15 cellular contexts compared by ENCODE assay signal in the genomic region with DNA sequence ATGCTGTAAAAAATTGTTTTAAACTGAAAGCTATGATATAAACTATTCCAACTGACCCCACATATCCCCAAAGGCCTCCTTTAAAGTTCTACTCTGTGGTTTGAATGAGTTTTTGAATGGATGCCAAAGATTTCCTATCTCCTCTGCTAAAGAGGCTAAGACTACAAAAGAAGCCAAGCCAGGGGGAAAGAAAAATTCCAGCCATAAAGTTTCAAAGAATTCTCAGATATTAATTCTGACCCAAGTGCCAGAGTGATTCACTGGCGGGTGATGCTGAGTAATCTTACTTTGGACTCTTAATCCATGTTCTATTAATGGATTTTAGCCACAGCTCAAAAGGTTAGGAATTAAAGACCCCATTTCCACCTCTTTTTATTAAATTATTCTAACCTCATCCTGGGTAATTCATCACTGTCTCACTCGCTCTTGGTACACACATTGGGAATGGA.
DNase-seq lines count a peak whose midpoint lies in the region; FAIRE-seq and TF ChIP-seq lines count a peak whose summit lies in the region.
"Had no signal": no experiment of that assay in that cellular context is flagged by ENCODE, and none has a peak within 500 bp of the region (broad histone marks: within the 10 kb centered on the region; RNA-seq: fewer than 3 reads in every experiment).

No MANE protein-coding gene starts in this region.

- H2AFZ ChIP-seq in hepatocyte, result no peak overlapping the region

- H3K4me3 ChIP-seq in HFF-Myc (replicated peaks; ENCODE audit: low read depth, low read length) (no peak overlapping the region), astrocyte of the cerebellum (ENCODE audit: low read depth, low read length) (no peak overlapping the region), hepatocyte (no peak overlapping the region)

- TF ChIP-seq POLR2A in GM12891 (IDR thresholded peaks at IDR 0.05; ENCODE audit: low read depth, low read length), result no peak

- no peaks in the 10 kb centered on the region for H3K9me3 ChIP-seq in hepatocyte (ENCODE audit: low read depth)

- DNase-seq in A172 (ENCODE audit: low spot score) (peak; percentile 99), HFF-Myc (ENCODE audit: extremely low read depth, low read depth) (peak; percentile 83), astrocyte of the cerebellum (ENCODE audit: low read depth) (peak; percentile 97), hepatocyte (ENCODE audit: low spot score) (peak; percentile 30), GM12891 (ENCODE audit: insufficient read length, low spot score) (no peak), COR-L47 (lab: John Stamatoyannopoulos, UW) (no peak), NCI-H345 (lab: John Stamatoyannopoulos, UW) (no peak), DMS53 (lab: John Stamatoyannopoulos, UW) (no peak)
- DNase-seq: activated CD4-positive, alpha-beta T cell treated with anti-CD3 and anti-CD28 coated beads for 1 hour; NCI-H2081 treated with DMSO at 0.1 percent for 48 hours; nucleus accumbens; stimulated activated CD4-positive, alpha-beta T cell treated with anti-CD3 and anti-CD28 coated beads, Interleukin-4, amount 100 ng/mL, for 1 hour had no signal

- H3K27me3 ChIP-seq in hepatocyte, result no peaks in the 10 kb centered on the region

- TF ChIP-seq CTCF in HFF-Myc (IDR thresholded peaks at IDR 0.05; ENCODE audit: low read depth, low read length, missing control alignments), result no peak
- TF ChIP-seq CTCF in astrocyte of the cerebellum (IDR thresholded peaks at IDR 0.05; ENCODE audit: low read depth, low read length, missing control alignments), result no peak
- no peak for TF ChIP-seq CTCF in hepatocyte (IDR thresholded peaks at IDR 0.05; ENCODE audit: poor library complexity)

- H3K9me2 ChIP-seq in hepatocyte (replicated peaks; ENCODE audit: insufficient read depth), result no peaks in the 10 kb centered on the region

- peak overlapping the region; percentile 37 for H3K27ac ChIP-seq in hepatocyte

- no peaks in the 10 kb centered on the region for H3K4me1 ChIP-seq in hepatocyte (ENCODE audit: insufficient read depth)

- no peaks in the 10 kb centered on the region for H4K20me1 ChIP-seq in hepatocyte (ENCODE audit: insufficient read depth, poor library complexity, severe bottlenecking)

- WGBS in hepatocyte (ENCODE audit: low lambda C conversion rate, missing lambda C conversion rate), result 76% methylated on average over 2 of the region's 2 CpGs

- in situ Hi-C loops in astrocyte of the cerebellum (cut with HindIII; ENCODE audit: low sequenced_read_pairs), result no loop called here

- FAIRE-seq in GM12891 (lab: Jason Lieb, UNC), result no peak
- FAIRE-seq: A204.1, GM19239, islet of Langerhans had no signal

- no peak overlapping the region for H3K4me2 ChIP-seq in hepatocyte

- no peaks in the 10 kb centered on the region for H3K36me3 ChIP-seq in hepatocyte (replicated peaks; ENCODE audit: insufficient read depth, low read depth)

- no peaks in the 10 kb centered on the region for H3K79me2 ChIP-seq in hepatocyte

TF ChIP-seq in GM12891, 5 proteins besides CTCF, POLR2A, EP300 and RAD21:
- no peak for TF ChIP-seq PAX5 (IDR thresholded peaks at IDR 0.05; ENCODE audit: insufficient read depth, low read length, severe bottlenecking)
TF ChIP-seq in GM12891: peak in this region for 0.

Comparison
In these comparisons a context has a peak if more than half of its experiments do, and no peak if none do; other contexts are left out.
1. DNase-seq: peak in A172 (single experiment), HFF-Myc (single experiment), astrocyte of the cerebellum (single experiment) and hepatocyte (single experiment); none in GM12891 (single experiment), COR-L47 (single experiment), NCI-H345 (single experiment) and DMS53 (single experiment).